In the genomic region with DNA sequence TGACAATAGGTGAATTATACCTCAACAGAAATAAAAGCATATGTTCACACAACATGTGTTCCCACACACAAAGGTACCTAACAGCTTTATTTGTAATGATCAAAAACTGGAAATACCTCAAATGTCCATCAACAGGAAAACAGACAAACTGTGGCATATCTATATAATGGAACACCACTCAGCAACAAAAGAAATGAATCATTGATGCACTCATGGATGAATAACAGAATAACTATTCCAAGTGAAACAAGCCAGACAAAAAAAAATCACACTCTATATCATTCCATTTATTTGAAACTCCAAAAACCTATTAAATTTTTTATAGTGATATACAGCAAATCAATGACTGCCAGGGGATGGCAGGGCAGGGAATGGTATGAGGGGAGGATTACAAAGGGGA, we compare ENCODE assay signal across 17 cellular contexts.
A peak's percentile ranks its signal among the peaks of the same experiment; 100 is the strongest.
DNase-seq lines count a peak whose midpoint lies in the region; ATAC-seq and TF ChIP-seq lines count a peak whose summit lies in the region.
"Had no signal": no experiment of that assay in that cellular context is flagged by ENCODE, and none has a peak within 500 bp of the region (broad histone marks: within the 10 kb centered on the region; RNA-seq: fewer than 3 reads in every experiment).

No MANE protein-coding gene starts in this region.

- no peak overlapping the region for H3K27ac ChIP-seq in SK-N-SH (ENCODE audit: low read depth in 2 of 2, low read length in 1 of 2)
- no peak overlapping the region for H3K27ac ChIP-seq in RWPE2 (ENCODE audit: poor library complexity, severe bottlenecking)
- H3K27ac ChIP-seq: 22Rv1 had no signal

- H3K9me3 ChIP-seq in SK-N-SH (no peaks in the 10 kb centered on the region), RWPE2 (ENCODE audit: severe bottlenecking) (no peaks in the 10 kb centered on the region)

- H3K27me3 ChIP-seq in SK-N-SH (ENCODE audit: insufficient read depth), result peaks cover 7% of the 10 kb centered on the region; the same call in 1 of the 2 replicates
- H3K27me3 ChIP-seq in RWPE2 (ENCODE audit: insufficient read depth, poor library complexity, severe bottlenecking), result no peaks in the 10 kb centered on the region

- H3F3A ChIP-seq in SK-N-SH (replicated peaks; ENCODE audit: insufficient read depth), result no peaks in the 10 kb centered on the region

- no peaks in the 10 kb centered on the region for H3K9me2 ChIP-seq in SK-N-SH

- H3K4me3 ChIP-seq in SK-N-SH (ENCODE audit: low read depth in 2 of 2, low read length in 1 of 2) (no peak overlapping the region), RWPE2 (ENCODE audit: severe bottlenecking) (no peak overlapping the region), epithelial cell of esophagus (ENCODE audit: low read length) (no peak overlapping the region)

- H4K20me1 ChIP-seq in SK-N-SH (ENCODE audit: insufficient read depth), result no peaks in the 10 kb centered on the region

- DNase-seq in SK-N-SH (no peak), RWPE2 (ENCODE audit: low spot score) (no peak), epithelial cell of esophagus (ENCODE audit: low read depth) (peak; percentile 43), kidney tubule cell (ENCODE audit: low spot score) (peak; percentile 18)
- DNase-seq: CD8-positive, alpha-beta T cell; COR-L47; DMS153; DMS79 treated with DMSO at 0.1 percent for 48 hours; GF-D8; GOT3; H9 had no signal

- H3K4me1 ChIP-seq in SK-N-SH (ENCODE audit: control insufficient read depth in 1 of 2, insufficient read depth in 2 of 2, low read depth in 1 of 2, low read length in 1 of 2) (no peaks in the 10 kb centered on the region), RWPE2 (ENCODE audit: insufficient read depth, poor library complexity, severe bottlenecking) (peaks cover 4% of the 10 kb centered on the region)

- POLR2A ChIA-PET in SK-N-SH (lab: Yijun Ruan, JAX), result no interaction called here

- no peaks in the 10 kb centered on the region for H3K79me2 ChIP-seq in SK-N-SH (ENCODE audit: insufficient read depth)

- H3K36me3 ChIP-seq in SK-N-SH (replicated peaks in 1 of 2; ENCODE audit: control insufficient read depth in 1 of 2, insufficient read depth in 2 of 2, low read length in 1 of 2) (no peaks in the 10 kb centered on the region), RWPE2 (ENCODE audit: low read depth) (no peaks in the 10 kb centered on the region)

- no peak overlapping the region for H3K4me2 ChIP-seq in SK-N-SH

- H3K9ac ChIP-seq in SK-N-SH, result no peak overlapping the region

- TF ChIP-seq CTCF in SK-N-SH (IDR thresholded peaks at IDR 0.05), result no peak
- no peak for TF ChIP-seq CTCF in RWPE2 (IDR thresholded peaks at IDR 0.05; ENCODE audit: poor library complexity, severe bottlenecking)
- no peak for TF ChIP-seq CTCF in epithelial cell of esophagus (IDR thresholded peaks at IDR 0.05; ENCODE audit: insufficient read depth, low read depth, low read length, missing control alignments)

- ATAC-seq in SK-N-SH treated with all-trans-retinoic acid at 6 μM for 48 hours (no peak), RWPE2 (ENCODE audit: low read depth) (peak; percentile 53; the same call in 1 of the 3 replicates), HG02852 (IDR thresholded peaks at IDR 0.05; ENCODE audit: unreplicated experiment) (no peak), GM21381 (IDR thresholded peaks at IDR 0.05; ENCODE audit: unreplicated experiment) (no peak), GM18519 (IDR thresholded peaks at IDR 0.05; ENCODE audit: low FRiP score, unreplicated experiment) (no peak)
- ATAC-seq: CD8-positive, alpha-beta T cell; HepG2 had no signal

- no peak overlapping the region for H2AFZ ChIP-seq in SK-N-SH (ENCODE audit: low read depth)

- no peak for TF ChIP-seq RAD21 in SK-N-SH (IDR thresholded peaks at IDR 0.05; ENCODE audit: low read length)

- CTCF ChIA-PET in SK-N-SH (lab: Yijun Ruan, JAX), result no interaction called here

- no peak for TF ChIP-seq EP300 in SK-N-SH (IDR thresholded peaks at IDR 0.05; ENCODE audit: borderline replicate concordance in 1 of 2, low read depth in 1 of 2, low read length in 1 of 2)

TF ChIP-seq in SK-N-SH, 30 proteins besides CTCF, POLR2A, EP300 and RAD21:
- no peak for TF ChIP-seq GATA2 (CRISPR knock-in tag; IDR thresholded peaks at IDR 0.05)
- no peak for TF ChIP-seq MEF2A (IDR thresholded peaks at IDR 0.05; ENCODE audit: borderline replicate concordance, low read depth)
- TF ChIP-seq ELF1 (IDR thresholded peaks at IDR 0.05), result no peak
- no peak for TF ChIP-seq CHD2 (IDR thresholded peaks at IDR 0.05; ENCODE audit: low read length, partially characterized antibody)
- TF ChIP-seq MXI1 (IDR thresholded peaks at IDR 0.05; ENCODE audit: low read depth, low read length), result no peak
- TF ChIP-seq TAF1 (IDR thresholded peaks at IDR 0.05; ENCODE audit: borderline replicate concordance, low read depth, low read length), result no peak
- peak; percentile 51 for TF ChIP-seq FOSL2 (IDR thresholded peaks at IDR 0.05; ENCODE audit: borderline replicate concordance, low read depth)
- peak; percentile 22; the same call in 1 of the 2 replicates for TF ChIP-seq JUND (IDR thresholded peaks at IDR 0.05)
- TF ChIP-seq, protein P1, sequence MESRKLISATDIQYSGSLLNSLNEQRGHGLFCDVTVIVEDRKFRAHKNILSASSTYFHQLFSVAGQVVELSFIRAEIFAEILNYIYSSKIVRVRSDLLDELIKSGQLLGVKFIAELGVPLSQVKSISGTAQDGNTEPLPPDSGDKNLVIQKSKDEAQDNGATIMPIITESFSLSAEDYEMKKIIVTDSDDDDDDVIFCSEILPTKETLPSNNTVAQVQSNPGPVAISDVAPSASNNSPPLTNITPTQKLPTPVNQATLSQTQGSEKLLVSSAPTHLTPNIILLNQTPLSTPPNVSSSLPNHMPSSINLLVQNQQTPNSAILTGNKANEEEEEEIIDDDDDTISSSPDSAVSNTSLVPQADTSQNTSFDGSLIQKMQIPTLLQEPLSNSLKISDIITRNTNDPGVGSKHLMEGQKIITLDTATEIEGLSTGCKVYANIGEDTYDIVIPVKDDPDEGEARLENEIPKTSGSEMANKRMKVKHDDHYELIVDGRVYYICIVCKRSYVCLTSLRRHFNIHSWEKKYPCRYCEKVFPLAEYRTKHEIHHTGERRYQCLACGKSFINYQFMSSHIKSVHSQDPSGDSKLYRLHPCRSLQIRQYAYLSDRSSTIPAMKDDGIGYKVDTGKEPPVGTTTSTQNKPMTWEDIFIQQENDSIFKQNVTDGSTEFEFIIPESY (IDR thresholded peaks at IDR 0.05; ENCODE audit: borderline replicate concordance, low read depth), result no peak
- TF ChIP-seq, protein P2, sequence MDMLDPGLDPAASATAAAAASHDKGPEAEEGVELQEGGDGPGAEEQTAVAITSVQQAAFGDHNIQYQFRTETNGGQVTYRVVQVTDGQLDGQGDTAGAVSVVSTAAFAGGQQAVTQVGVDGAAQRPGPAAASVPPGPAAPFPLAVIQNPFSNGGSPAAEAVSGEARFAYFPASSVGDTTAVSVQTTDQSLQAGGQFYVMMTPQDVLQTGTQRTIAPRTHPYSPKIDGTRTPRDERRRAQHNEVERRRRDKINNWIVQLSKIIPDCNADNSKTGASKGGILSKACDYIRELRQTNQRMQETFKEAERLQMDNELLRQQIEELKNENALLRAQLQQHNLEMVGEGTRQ (IDR thresholded peaks at IDR 0.05; ENCODE audit: borderline replicate concordance, low read depth, low read length), result no peak
- TF ChIP-seq TCF12 (IDR thresholded peaks at IDR 0.05), result peak; percentile 26; the same call in 1 of the 2 replicates
- TF ChIP-seq RFX5 (IDR thresholded peaks at IDR 0.05; ENCODE audit: low read length), result no peak
- no peak for TF ChIP-seq TEAD4 (IDR thresholded peaks at IDR 0.05; ENCODE audit: borderline replicate concordance, insufficient read depth)

TF ChIP-seq in SK-N-SH treated with all-trans-retinoic acid at 6 μM for 48 hours, 23 proteins besides CTCF, POLR2A, EP300 and RAD21 (continues in another document):
- TF ChIP-seq ZNF70 (CRISPR knock-in tag; IDR thresholded peaks at IDR 0.05), result no peak
- no peak for TF ChIP-seq ISL1 (CRISPR knock-in tag; IDR thresholded peaks at IDR 0.05)
- TF ChIP-seq TOX (CRISPR knock-in tag; IDR thresholded peaks at IDR 0.05; ENCODE audit: borderline replicate concordance), result no peak
- no peak for TF ChIP-seq ZNF8 (CRISPR knock-in tag; IDR thresholded peaks at IDR 0.05)
- no peak for TF ChIP-seq ZFP30 (CRISPR knock-in tag; IDR thresholded peaks at IDR 0.05)
- no peak for TF ChIP-seq PPARA (CRISPR knock-in tag; IDR thresholded peaks at IDR 0.05; ENCODE audit: borderline replicate concordance)
- TF ChIP-seq, protein P3, sequence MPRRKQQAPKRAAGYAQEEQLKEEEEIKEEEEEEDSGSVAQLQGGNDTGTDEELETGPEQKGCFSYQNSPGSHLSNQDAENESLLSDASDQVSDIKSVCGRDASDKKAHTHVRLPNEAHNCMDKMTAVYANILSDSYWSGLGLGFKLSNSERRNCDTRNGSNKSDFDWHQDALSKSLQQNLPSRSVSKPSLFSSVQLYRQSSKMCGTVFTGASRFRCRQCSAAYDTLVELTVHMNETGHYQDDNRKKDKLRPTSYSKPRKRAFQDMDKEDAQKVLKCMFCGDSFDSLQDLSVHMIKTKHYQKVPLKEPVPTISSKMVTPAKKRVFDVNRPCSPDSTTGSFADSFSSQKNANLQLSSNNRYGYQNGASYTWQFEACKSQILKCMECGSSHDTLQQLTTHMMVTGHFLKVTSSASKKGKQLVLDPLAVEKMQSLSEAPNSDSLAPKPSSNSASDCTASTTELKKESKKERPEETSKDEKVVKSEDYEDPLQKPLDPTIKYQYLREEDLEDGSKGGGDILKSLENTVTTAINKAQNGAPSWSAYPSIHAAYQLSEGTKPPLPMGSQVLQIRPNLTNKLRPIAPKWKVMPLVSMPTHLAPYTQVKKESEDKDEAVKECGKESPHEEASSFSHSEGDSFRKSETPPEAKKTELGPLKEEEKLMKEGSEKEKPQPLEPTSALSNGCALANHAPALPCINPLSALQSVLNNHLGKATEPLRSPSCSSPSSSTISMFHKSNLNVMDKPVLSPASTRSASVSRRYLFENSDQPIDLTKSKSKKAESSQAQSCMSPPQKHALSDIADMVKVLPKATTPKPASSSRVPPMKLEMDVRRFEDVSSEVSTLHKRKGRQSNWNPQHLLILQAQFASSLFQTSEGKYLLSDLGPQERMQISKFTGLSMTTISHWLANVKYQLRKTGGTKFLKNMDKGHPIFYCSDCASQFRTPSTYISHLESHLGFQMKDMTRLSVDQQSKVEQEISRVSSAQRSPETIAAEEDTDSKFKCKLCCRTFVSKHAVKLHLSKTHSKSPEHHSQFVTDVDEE (CRISPR knock-in tag; IDR thresholded peaks at IDR 0.05), result no peak
- TF ChIP-seq BACH2 (CRISPR knock-in tag; IDR thresholded peaks at IDR 0.05; ENCODE audit: borderline replicate concordance), result no peak

Comparison
In these comparisons a context has a peak if more than half of its experiments do, and no peak if none do; other contexts are left out.
1. DNase-seq: peak in epithelial cell of esophagus (single experiment) and kidney tubule cell (single experiment); none in SK-N-SH (single experiment) and RWPE2 (single experiment).